In genomic region chr6:166954118-166954713, GRCh38 we compare ENCODE assay signal across 11 cellular contexts. TPM values are rescaled to one million over a fixed set of nuclear protein-coding genes. Genes with fewer than 3 reads are reported as not detected.
A peak's percentile ranks its signal among the peaks of the same experiment; 100 is the strongest.
DNase-seq lines count a peak whose midpoint lies in the region; ATAC-seq and TF ChIP-seq lines count a peak whose summit lies in the region.
"Had no signal": no experiment of that assay in that cellular context is flagged by ENCODE, and none has a peak within 500 bp of the region (broad histone marks: within the 10 kb centered on the region; RNA-seq: fewer than 3 reads in every experiment).

No MANE protein-coding gene starts in this region.

- peaks cover 0 to 5% (median 0%) of the 10 kb centered on the region in 7 donors for H3K9me3 Mint-ChIP-seq in CD14-positive monocyte
- no peaks in the 10 kb centered on the region for H3K9me3 Mint-ChIP-seq in activated naive CD4-positive, alpha-beta T cell treated with anti-CD3 and anti-CD28 coated beads, Interleukin-2, amount 50 U/mL, for 72 hours
- H3K9me3 Mint-ChIP-seq in naive B cell = peaks cover 0 to 3% (median 0%) of the 10 kb centered on the region in 7 donors

- no peak for TF ChIP-seq POLR2A in heart left ventricle (IDR thresholded peaks at IDR 0.05)

- no peak overlapping the region for H3K27ac ChIP-seq in heart left ventricle
- H3K27ac ChIP-seq: cardiac muscle cell, VCaP had no signal

- H3K27ac Mint-ChIP-seq in CD14-positive monocyte (peak overlapping the region in 5 of 7 donors; percentile 2 to 97 (median 77)), naive B cell (peak overlapping the region; percentile 66 to 100 (median 98))
- peak overlapping the region; percentile 65 to 98 for H3K27ac Mint-ChIP-seq in activated naive CD4-positive, alpha-beta T cell treated with anti-CD3 and anti-CD28 coated beads, Interleukin-2, amount 50 U/mL, for 72 hours

- H3K4me3 ChIP-seq in GM12865 (ENCODE audit: low read depth, low read length) (peak overlapping the region; percentile 91), heart left ventricle (peak overlapping the region in 1 of 12 donors; percentile 98)
- H3K4me3 ChIP-seq: cardiac muscle cell had no signal

- DNase-seq in CD14-positive monocyte (ENCODE audit: low spot score) (no peak), GM12865 (ENCODE audit: low read depth) (peak; percentile 29), naive B cell (no peak), heart left ventricle (no peak), NCI-H2029 (lab: John Stamatoyannopoulos, UW) (no peak)
- peak in 1 of 2 donors; percentile 34 for DNase-seq in activated naive CD4-positive, alpha-beta T cell treated with anti-CD3 and anti-CD28 coated beads, Interleukin-2, amount 50 U/mL, for 72 hours (ENCODE audit: low spot score in 2 of 2)
- DNase-seq: MM.1S had no signal

- peak overlapping the region; percentile 43 to 93 for H3K4me3 Mint-ChIP-seq in CD14-positive monocyte
- H3K4me3 Mint-ChIP-seq in naive B cell = peak overlapping the region; percentile 94 to 100 (median 96)

- no peak for ATAC-seq in activated naive CD4-positive, alpha-beta T cell treated with anti-CD3 and anti-CD28 coated beads, Interleukin-2, amount 50 U/mL, for 72 hours
- ATAC-seq in naive B cell (ENCODE audit: low read depth in 2 of 2) (no peak), HG02884 (IDR thresholded peaks at IDR 0.05; ENCODE audit: unreplicated experiment) (no peak), heart left ventricle (no peak), HG02973 (IDR thresholded peaks at IDR 0.05; ENCODE audit: unreplicated experiment) (no peak)

- 91 to 94% (median 91%) methylated on average over 6 of the region's 6 CpGs for WGBS in heart left ventricle, 4 donors

- intact Hi-C loops in CD14-positive monocyte (cut with micrococcal nuclease) = loop anchor here in 1 of 2 donors (10.0 kb wide), 1 partner anchor 329 kb away; the partner anchor contains the start of gene RPS6KA2
- intact Hi-C loops in heart left ventricle (cut with DNase I) = loop anchor here in 8 of 10 donors (5.0 to 10.0 kb wide), 4 partner anchors 89 to 172 kb away; no protein-coding TSS in a partner anchor

- no peaks in the 10 kb centered on the region for H3K36me3 ChIP-seq in heart left ventricle
- H3K36me3 ChIP-seq: cardiac muscle cell had no signal

- H3K27me3 Mint-ChIP-seq in CD14-positive monocyte (ENCODE audit: low read depth in 3 of 3) (peaks cover 0 to 5% (median 1%) of the 10 kb centered on the region in 3 donors), naive B cell (peaks cover 0 to 4% (median 0%) of the 10 kb centered on the region in 3 donors)

- H3K36me3 Mint-ChIP-seq in CD14-positive monocyte = peaks cover 41 to 63% of the 10 kb centered on the region in 2 donors
- peaks cover 7 to 23% of the 10 kb centered on the region in 2 donors for H3K36me3 Mint-ChIP-seq in activated naive CD4-positive, alpha-beta T cell treated with anti-CD3 and anti-CD28 coated beads, Interleukin-2, amount 50 U/mL, for 72 hours
- H3K36me3 Mint-ChIP-seq in naive B cell = peaks cover 9 to 14% of the 10 kb centered on the region in 2 donors

- H3K4me1 ChIP-seq in heart left ventricle = peaks cover 0 to 74% (median 17%) of the 10 kb centered on the region in 12 donors

- TF ChIP-seq CTCF in CD14-positive monocyte (IDR thresholded peaks at IDR 0.05) = no peak
- no peak for TF ChIP-seq CTCF in GM12865 (IDR thresholded peaks at IDR 0.05; ENCODE audit: insufficient read depth, low read depth, low read length, missing control alignments)
- TF ChIP-seq CTCF in heart left ventricle (IDR thresholded peaks at IDR 0.05) = no peak

- H3K27me3 ChIP-seq in heart left ventricle = no peaks in the 10 kb centered on the region
- H3K27me3 ChIP-seq: cardiac muscle cell had no signal

- H3K4me1 Mint-ChIP-seq in CD14-positive monocyte = peaks cover 76% of the 10 kb centered on the region
- H3K4me1 Mint-ChIP-seq in naive B cell = peaks cover 69 to 85% (median 77%) of the 10 kb centered on the region in 3 donors

- no peaks in the 10 kb centered on the region for H3K9me3 ChIP-seq in heart left ventricle

RNA-seq across cellular contexts. Expression of gene RNASET2, which starts 2.1 kb away (rescaled TPM):
- 100 to 1,000 TPM; 493 to 562 TPM for polyA plus RNA-seq in CD14-positive monocyte
- total RNA-seq in activated naive CD4-positive, alpha-beta T cell treated with anti-CD3 and anti-CD28 coated beads, Interleukin-2, amount 50 U/mL, for 72 hours = 100 to 1,000 TPM in 1 of 2 donors, 10 to 100 TPM in 1; 45.2 to 108 TPM
- polyA plus RNA-seq in naive B cell (ENCODE audit: low read depth in 6 of 6) = 100 to 1,000 TPM; 472 to 744 (median 534) TPM
- 10 to 100 TPM in 7 of 9 donors, 1 to 10 TPM in 2; 7.9 to 76.0 (median 13.5) TPM for total RNA-seq in heart left ventricle
- 10 to 100 TPM in 1 of 2 donors, 1 to 10 TPM in 1; 5.7 to 18.3 TPM for polyA plus RNA-seq in heart left ventricle

RNA-seq across cellular contexts. Expression of gene CEP43, which starts 45.0 kb away (rescaled TPM):
- polyA plus RNA-seq in CD14-positive monocyte (1 to 10 TPM; 3.8 to 7.1 TPM), naive B cell (ENCODE audit: low read depth in 6 of 6) (10 to 100 TPM in 1 of 6 donors, 1 to 10 TPM in 5; 6.6 to 12.0 (median 7.2) TPM), heart left ventricle (10 to 100 TPM in 1 of 2 donors, 1 to 10 TPM in 1; 4.7 to 16.9 TPM)
- total RNA-seq in activated naive CD4-positive, alpha-beta T cell treated with anti-CD3 and anti-CD28 coated beads, Interleukin-2, amount 50 U/mL, for 72 hours = 10 to 100 TPM; 17.5 to 21.9 TPM
- 10 to 100 TPM in 6 of 9 donors, 1 to 10 TPM in 3; 6.6 to 15.5 (median 10.7) TPM for total RNA-seq in heart left ventricle

Comparison
In these comparisons a context has a peak if more than half of its experiments do, and no peak if none do; other contexts are left out.
1. RNA of gene RNASET2, which starts 2.1 kb away (polyA plus RNA-seq): 493 to 562 TPM in CD14-positive monocyte and 472 to 744 TPM in naive B cell; 5.7 to 18.3 TPM in heart left ventricle; every median in the first group is over 10 times any median in the second.
2. Peak in every context shown above with its lines, with median percentiles within 50 percentile points of each other: H3K27ac Mint-ChIP-seq.